In the genomic region with DNA sequence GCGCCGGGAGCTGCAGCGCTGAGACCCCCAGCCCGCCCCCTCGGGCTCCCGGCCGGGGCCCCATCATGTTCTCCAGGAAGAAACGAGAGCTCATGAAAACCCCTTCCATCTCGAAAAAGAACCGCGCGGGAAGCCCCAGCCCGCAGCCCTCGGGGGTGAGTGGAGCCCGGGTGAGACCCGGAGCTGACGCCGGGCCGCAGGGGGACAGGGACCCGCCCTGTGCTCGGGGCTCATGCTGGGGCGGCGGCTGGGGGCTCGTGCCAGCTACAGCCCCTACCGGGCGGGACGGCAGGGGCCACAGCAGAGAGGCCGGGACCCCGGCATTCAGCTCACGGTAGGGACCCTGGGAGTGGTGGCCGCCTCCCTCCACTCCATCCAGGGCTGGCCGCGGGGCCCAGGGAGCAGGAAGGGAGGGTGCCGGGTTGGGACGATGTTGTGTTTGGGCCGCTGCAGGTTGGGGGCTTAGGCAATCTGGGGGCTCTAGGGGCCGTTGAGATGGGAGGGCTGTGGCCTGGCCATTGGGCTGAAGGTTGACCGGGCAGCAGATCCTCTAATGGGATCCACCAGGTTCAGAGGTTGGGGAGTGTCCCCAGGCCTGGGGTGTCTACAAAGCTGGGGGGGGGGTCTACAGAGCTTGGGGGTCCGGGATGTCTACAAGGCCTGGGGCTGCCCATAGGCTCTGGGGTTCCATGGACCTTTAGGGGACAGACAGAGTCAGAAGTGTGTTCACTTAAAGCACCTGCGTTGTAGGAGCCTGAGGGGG, we compare ENCODE assay signal across 7 cellular contexts. TPM values are rescaled to one million over a fixed set of nuclear protein-coding genes. Genes with fewer than 3 reads are reported as not detected.
DNase-seq lines count a peak whose midpoint lies in the region; TF ChIP-seq lines count a peak whose summit lies in the region.

No MANE protein-coding gene starts in this region.

- H3K4me2 ChIP-seq in Karpas-422 (ENCODE audit: low read depth, low read length, poor library complexity, severe bottlenecking): peak overlapping the region; percentile 96

- POLR2A ChIA-PET in Caco-2 (lab: Charles Lee): interaction anchor here (3.3 kb wide), 1 partner anchor 37 kb away, joined by 19 read pairs; a partner anchor contains a TSS

- H3K36me3 ChIP-seq in Karpas-422 (ENCODE audit: insufficient read depth, low read length) (no peaks in the 10 kb centered on the region), ascending aorta (no peaks in the 10 kb centered on the region), mucosa of rectum (ENCODE audit: control insufficient read depth in 2 of 2, insufficient read depth in 2 of 2, low read length in 2 of 2) (no peaks in the 10 kb centered on the region), Caco-2 (ENCODE audit: control insufficient read depth, insufficient read depth, low read length) (no peaks in the 10 kb centered on the region)

- H3K27ac Mint-ChIP-seq in Caco-2 (ENCODE audit: unreplicated experiment) (no peak overlapping the region), progenitor cell of endocrine pancreas (no peak overlapping the region)

- peak overlapping the region; percentile 75 for H3K27ac ChIP-seq in Karpas-422 (ENCODE audit: low read length)
- H3K27ac ChIP-seq in ascending aorta: peak overlapping the region; percentile 14 to 37
- H3K27ac ChIP-seq in mucosa of rectum (ENCODE audit: low read depth in 2 of 2, low read length in 2 of 2): peak overlapping the region; percentile 38 to 80

- intact Hi-C loops in ascending aorta (cut with DNase I): no loop called here
- intact Hi-C loops in Caco-2 (cut with micrococcal nuclease; ENCODE audit: unreplicated experiment): no loop called here

- H3K9me3 Mint-ChIP-seq in Caco-2 (ENCODE audit: unreplicated experiment): no peaks in the 10 kb centered on the region
- H3K9me3 Mint-ChIP-seq in progenitor cell of endocrine pancreas (ENCODE audit: low read depth): no peaks in the 10 kb centered on the region

- H3K4me3 Mint-ChIP-seq in Caco-2 (ENCODE audit: unreplicated experiment) (no peak overlapping the region), progenitor cell of endocrine pancreas (ENCODE audit: low read depth) (no peak overlapping the region)

- H3K9ac ChIP-seq in Karpas-422 (ENCODE audit: low read length) (peak overlapping the region; percentile 79), mucosa of rectum (ENCODE audit: low read depth in 1 of 2, low read length in 2 of 2) (peak overlapping the region; percentile 47 to 55)

- peak overlapping the region; percentile 76 for H3K4me3 ChIP-seq in Karpas-422 (ENCODE audit: low read length)
- H3K4me3 ChIP-seq in ascending aorta: peak overlapping the region; percentile 55 to 56
- peak overlapping the region; percentile 44 to 53 for H3K4me3 ChIP-seq in mucosa of rectum (ENCODE audit: low read length in 2 of 2)
- no peak overlapping the region for H3K4me3 ChIP-seq in Caco-2 (ENCODE audit: low read depth, low read length)

- H3K4me1 ChIP-seq in Karpas-422 (ENCODE audit: low read length) (peaks cover 49% of the 10 kb centered on the region), ascending aorta (peaks cover 8 to 24% of the 10 kb centered on the region in 2 donors), mucosa of rectum (ENCODE audit: control insufficient read depth in 2 of 2, insufficient read depth in 2 of 2, low read length in 2 of 2) (peaks cover 30 to 39% of the 10 kb centered on the region in 2 donors), Caco-2 (peaks cover 15% of the 10 kb centered on the region)

- no peaks in the 10 kb centered on the region for H3K27me3 Mint-ChIP-seq in Caco-2 (ENCODE audit: insufficient read depth, unreplicated experiment)
- peaks cover 38% of the 10 kb centered on the region for H3K27me3 Mint-ChIP-seq in progenitor cell of endocrine pancreas

- H3K9me3 ChIP-seq in Karpas-422 (ENCODE audit: low read length) (no peaks in the 10 kb centered on the region), ascending aorta (no peaks in the 10 kb centered on the region), mucosa of rectum (ENCODE audit: control insufficient read depth in 2 of 2, low read length in 2 of 2) (no peaks in the 10 kb centered on the region), Caco-2 (no peaks in the 10 kb centered on the region)

- DNase-seq in GM19238 (ENCODE audit: insufficient read length, low spot score) (peak; percentile 59), Karpas-422 (peak; percentile 60), ascending aorta (ENCODE audit: low spot score in 2 of 2) (no peak), Caco-2 (no peak), NCI-H2029 (lab: John Stamatoyannopoulos, UW) (no peak), progenitor cell of endocrine pancreas (ENCODE audit: low spot score, unreplicated experiment) (no peak)

- H3K36me3 Mint-ChIP-seq in Caco-2 (ENCODE audit: insufficient read depth, unreplicated experiment): peaks cover 51% of the 10 kb centered on the region
- H3K36me3 Mint-ChIP-seq in progenitor cell of endocrine pancreas (ENCODE audit: insufficient read depth): no peaks in the 10 kb centered on the region

- no peaks in the 10 kb centered on the region for H3K9me2 ChIP-seq in Karpas-422 (replicated peaks; ENCODE audit: insufficient read depth, low read length)

- H3K27me3 ChIP-seq in Karpas-422 (ENCODE audit: low read length) (no peaks in the 10 kb centered on the region), ascending aorta (peaks cover 21% of the 10 kb centered on the region), mucosa of rectum (ENCODE audit: control insufficient read depth in 2 of 2, insufficient read depth in 2 of 2, low read length in 2 of 2) (peaks cover 5 to 38% of the 10 kb centered on the region in 2 donors), Caco-2 (replicated peaks; ENCODE audit: control insufficient read depth, insufficient read depth, low read length) (no peaks in the 10 kb centered on the region)

- H4K20me1 ChIP-seq in Karpas-422 (ENCODE audit: insufficient read depth, low read depth, low read length): peaks cover 2% of the 10 kb centered on the region; the same call in 1 of the 2 replicates

- H3K79me2 ChIP-seq in Karpas-422 (ENCODE audit: low read length): peaks cover 12% of the 10 kb centered on the region; the same call in 1 of the 2 replicates

- no peak for TF ChIP-seq CTCF in ascending aorta (IDR thresholded peaks at IDR 0.05)
- TF ChIP-seq CTCF in Caco-2 (IDR thresholded peaks at IDR 0.05; ENCODE audit: insufficient read depth in 1 of 2, low read depth in 1 of 2, low read length in 1 of 2, severe bottlenecking in 1 of 2, unreplicated experiment in 1 of 2): no peak
- no peak for TF ChIP-seq CTCF in progenitor cell of endocrine pancreas (IDR thresholded peaks at IDR 0.05; ENCODE audit: unreplicated experiment)

- CTCF ChIA-PET in Caco-2 (lab: Charles Lee): no interaction called here

- BruUV-seq in Caco-2 (replicated peaks; lab: Mats Ljungman, UMichigan): no TSS peak

- H2AFZ ChIP-seq in Karpas-422 (ENCODE audit: low read length): peak overlapping the region; percentile 18; the same call in 1 of the 2 replicates

- H3K4me1 Mint-ChIP-seq in Caco-2 (ENCODE audit: low read depth, unreplicated experiment) (peaks cover 7% of the 10 kb centered on the region), progenitor cell of endocrine pancreas (ENCODE audit: low read depth) (peaks cover 3% of the 10 kb centered on the region)

RNA-seq across cellular contexts. Expression of a gene that starts 0.6 kb away (rescaled TPM):
- total RNA-seq in Karpas-422 (2014; rRNA removed; shearing (Covaris generic); ENCODE audit: low replicate concordance): 31.5 and 114 TPM in 2 replicates
- 66.5 TPM for total RNA-seq in ascending aorta
- total RNA-seq in Caco-2 (2022): 38.6 and 43.3 TPM in 2 replicates
- total RNA-seq in progenitor cell of endocrine pancreas: 6.1 and 8.1 TPM in 2 replicates

RNA-seq across cellular contexts. Expression of a gene that starts 27.6 kb away (rescaled TPM):
- 23.8 and 31.7 TPM in 2 replicates for total RNA-seq in Karpas-422 (2014; rRNA removed; shearing (Covaris generic); ENCODE audit: low replicate concordance)
- 96.6 TPM for total RNA-seq in ascending aorta
- total RNA-seq in Caco-2 (2022): 43.5 and 45.9 TPM in 2 replicates
- 54.6 and 57.3 TPM in 2 replicates for total RNA-seq in progenitor cell of endocrine pancreas

RNA-seq across cellular contexts. Expression of a gene that starts 27.7 kb away (rescaled TPM):
- 117 and 222 TPM in 2 replicates for total RNA-seq in Karpas-422 (2014; rRNA removed; shearing (Covaris generic); ENCODE audit: low replicate concordance)
- 72.1 TPM for total RNA-seq in ascending aorta
- 264 and 272 TPM in 2 replicates for total RNA-seq in Caco-2 (2022)
- total RNA-seq in progenitor cell of endocrine pancreas: 161 TPM in 2 replicates

RNA-seq across cellular contexts. Expression of a gene that starts 36.3 kb away (rescaled TPM):
- total RNA-seq in Karpas-422 (2014; rRNA removed; shearing (Covaris generic); ENCODE audit: low replicate concordance): 286 and 423 TPM in 2 replicates
- total RNA-seq in ascending aorta (348 TPM), Caco-2 (2022) (500 and 546 TPM in 2 replicates), progenitor cell of endocrine pancreas (231 and 236 TPM in 2 replicates)

RNA-seq across cellular contexts. Expression of a gene that starts 41.1 kb away (rescaled TPM):
- total RNA-seq in Karpas-422 (2014; rRNA removed; shearing (Covaris generic); ENCODE audit: low replicate concordance): 88.6 and 97.9 TPM in 2 replicates
- total RNA-seq in ascending aorta (79.1 TPM), Caco-2 (2022) (194 and 221 TPM in 2 replicates), progenitor cell of endocrine pancreas (225 and 226 TPM in 2 replicates)

Comparison
In these comparisons a context has a peak if more than half of its experiments do, and no peak if none do; other contexts are left out.
1. DNase-seq: peak in GM19238 (single experiment) and Karpas-422 (single experiment); none in ascending aorta (0 of 2), Caco-2 (0 of 2), NCI-H2029 (single experiment) and progenitor cell of endocrine pancreas (single experiment).
2. Peak in every context shown above with its lines, with median percentiles within 50 percentile points of each other: H3K27ac ChIP-seq.